ENCODE assay signal across 10 cellular contexts in the genomic region with DNA sequence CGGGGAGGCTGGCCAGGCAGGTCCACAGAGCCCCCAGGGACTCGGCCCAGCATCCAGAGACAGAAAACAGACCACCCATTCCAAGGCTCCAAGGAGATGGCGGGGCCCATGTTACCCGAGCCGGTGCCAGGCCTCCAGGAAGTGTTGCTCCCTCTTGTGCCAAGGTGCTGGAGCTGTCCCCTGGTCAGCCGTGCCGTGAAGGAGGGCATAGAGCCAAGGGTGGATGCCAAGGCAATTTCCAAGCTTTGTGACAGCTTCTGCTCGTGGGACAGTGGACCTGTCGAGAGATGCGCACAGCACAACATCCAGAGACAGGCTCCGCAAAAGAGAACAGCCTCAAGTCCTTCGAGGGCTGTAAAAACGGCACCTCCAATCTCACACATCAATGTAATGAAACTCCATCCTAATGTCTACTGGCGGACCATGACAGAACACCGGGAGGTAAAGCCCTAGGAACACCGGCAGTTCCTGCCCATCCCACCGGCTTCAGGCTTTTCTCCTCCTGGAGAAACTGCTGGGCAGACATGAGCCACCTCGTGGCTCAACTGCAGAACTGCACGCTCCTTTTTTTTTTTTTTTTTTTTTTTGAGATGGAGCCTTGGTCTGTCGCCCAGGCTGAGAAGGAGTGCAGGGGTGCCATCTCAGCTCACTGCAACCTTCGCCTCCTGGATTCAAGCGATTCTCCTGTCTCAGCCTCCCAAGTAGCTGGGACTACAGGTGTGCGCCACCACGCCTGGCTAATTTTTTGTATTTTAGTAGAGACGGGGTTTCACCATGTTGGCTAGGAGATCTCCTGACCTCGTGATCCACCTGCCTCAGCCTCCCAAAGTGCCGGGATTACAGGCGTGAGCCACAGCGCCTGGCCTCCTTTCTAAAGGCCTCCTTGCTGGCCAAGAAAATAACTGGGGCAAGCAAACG. TPM values are rescaled to one million over a fixed set of nuclear protein-coding genes. Genes with fewer than 3 reads are reported as not detected.
DNase-seq lines count a peak whose midpoint lies in the region; ATAC-seq lines count a peak whose summit lies in the region.
"Had no signal": no experiment of that assay in that cellular context is flagged by ENCODE, and none has a peak within 500 bp of the region (broad histone marks: within the 10 kb centered on the region; RNA-seq: fewer than 3 reads in every experiment).

No MANE protein-coding gene starts in this region.

- no peak overlapping the region for H3K4me3 ChIP-seq in CD4-positive, CD25-positive, alpha-beta regulatory T cell (ENCODE audit: low read depth, low read length)
- H3K4me3 ChIP-seq in right cardiac atrium (ENCODE audit: low read length), result no peak overlapping the region
- H3K4me3 ChIP-seq in skeletal muscle satellite cell (ENCODE audit: low read length), result no peak overlapping the region

- no peaks in the 10 kb centered on the region for H3K9me3 ChIP-seq in CD4-positive, CD25-positive, alpha-beta regulatory T cell (ENCODE audit: control insufficient read depth in 2 of 2, low read length in 2 of 2)
- H3K9me3 ChIP-seq in right cardiac atrium (ENCODE audit: control insufficient read depth, low read length) (no peaks in the 10 kb centered on the region), skeletal muscle satellite cell (replicated peaks; ENCODE audit: low read length) (no peaks in the 10 kb centered on the region)

- H3K9ac ChIP-seq in skeletal muscle satellite cell (ENCODE audit: low read depth, low read length), result no peak overlapping the region

- no peak overlapping the region for H3K27ac ChIP-seq in CD4-positive, CD25-positive, alpha-beta regulatory T cell (ENCODE audit: insufficient read depth, low read length, poor library complexity, severe bottlenecking)
- peak overlapping the region; percentile 29 for H3K27ac ChIP-seq in angular gyrus (ENCODE audit: low read depth, low read length)
- H3K27ac ChIP-seq in right cardiac atrium (ENCODE audit: low read length), result no peak overlapping the region

- peak overlapping the region; percentile 10 for H3K4me2 ChIP-seq in skeletal muscle satellite cell (ENCODE audit: low read length)

- peaks cover 2 to 29% (median 15%) of the 10 kb centered on the region in 4 donors for H3K4me1 Mint-ChIP-seq in CD4-positive, CD25-positive, alpha-beta regulatory T cell

- H3K9me3 Mint-ChIP-seq in CD4-positive, CD25-positive, alpha-beta regulatory T cell, result no peaks in the 10 kb centered on the region
- H3K9me3 Mint-ChIP-seq: T-helper 1 cell treated with Interleukin-12 subunit alpha and Interleukin-12 subunit beta and Interleukin-4 antibody, amounts not matched to agents 30 μg/mL and 1 μg/mL, for 36 hours had no signal

- H3K36me3 ChIP-seq in CD4-positive, CD25-positive, alpha-beta regulatory T cell (ENCODE audit: control insufficient read depth, insufficient read depth, low read length), result peaks cover 8% of the 10 kb centered on the region
- peaks cover 9% of the 10 kb centered on the region for H3K36me3 ChIP-seq in skeletal muscle satellite cell (ENCODE audit: insufficient read depth, low read length)

- no peaks in the 10 kb centered on the region for H3K27me3 Mint-ChIP-seq in CD4-positive, CD25-positive, alpha-beta regulatory T cell

- intact Hi-C loops in right cardiac atrium (cut with DNase I), result loop anchor here in 3 of 4 donors (5.0 to 10.0 kb wide), 2 partner anchors 61 to 63 kb away; no protein-coding TSS in a partner anchor

- 50% methylated on average over 30 of the region's 30 CpGs for WGBS in right cardiac atrium

- no peaks in the 10 kb centered on the region for H3K27me3 ChIP-seq in CD4-positive, CD25-positive, alpha-beta regulatory T cell (ENCODE audit: control insufficient read depth, insufficient read depth, low read length)
- H3K27me3 ChIP-seq in right cardiac atrium (ENCODE audit: control insufficient read depth, insufficient read depth) (no peaks in the 10 kb centered on the region), skeletal muscle satellite cell (ENCODE audit: control insufficient read depth, insufficient read depth, low read length) (no peaks in the 10 kb centered on the region)

- peaks cover 25% of the 10 kb centered on the region for H3K36me3 Mint-ChIP-seq in CD4-positive, CD25-positive, alpha-beta regulatory T cell

- ATAC-seq in CD4-positive, CD25-positive, alpha-beta regulatory T cell (ENCODE audit: low read depth in 2 of 2), result peak; percentile 34 to 54
- ATAC-seq in right cardiac atrium (peak; percentile 19 to 41), GM21367 (IDR thresholded peaks at IDR 0.05; ENCODE audit: unreplicated experiment) (no peak), GM18502 (IDR thresholded peaks at IDR 0.05; ENCODE audit: poor library complexity, unreplicated experiment) (no peak)

- H3K4me3 Mint-ChIP-seq in CD4-positive, CD25-positive, alpha-beta regulatory T cell, result no peak overlapping the region
- H3K4me3 Mint-ChIP-seq: T-helper 1 cell treated with Interleukin-12 subunit alpha and Interleukin-12 subunit beta and Interleukin-4 antibody, amounts not matched to agents 30 μg/mL and 1 μg/mL, for 36 hours had no signal

- peak in 2 of 3 donors; percentile 44 to 62 for DNase-seq in CD4-positive, CD25-positive, alpha-beta regulatory T cell
- DNase-seq in GM19238 (ENCODE audit: insufficient read length, low spot score), result peak; percentile 66
- DNase-seq in NCI-H226, result peak; percentile 3
- DNase-seq in right cardiac atrium, result peak in 2 of 3 donors; percentile 61 to 62

- H3K27ac Mint-ChIP-seq in CD4-positive, CD25-positive, alpha-beta regulatory T cell, result peak overlapping the region in 1 of 3 donors; percentile 38
- H3K27ac Mint-ChIP-seq: T-helper 1 cell treated with Interleukin-12 subunit alpha and Interleukin-12 subunit beta and Interleukin-4 antibody, amounts not matched to agents 30 μg/mL and 1 μg/mL, for 36 hours had no signal

- H3K4me1 ChIP-seq in CD4-positive, CD25-positive, alpha-beta regulatory T cell (ENCODE audit: control insufficient read depth, insufficient read depth, low read length, poor library complexity, severe bottlenecking), result peaks cover 5% of the 10 kb centered on the region
- H3K4me1 ChIP-seq in right cardiac atrium (ENCODE audit: control insufficient read depth, insufficient read depth, low read length), result no peaks in the 10 kb centered on the region
- peaks cover 3% of the 10 kb centered on the region for H3K4me1 ChIP-seq in skeletal muscle satellite cell (ENCODE audit: control insufficient read depth, insufficient read depth, low read length)

RNA-seq across cellular contexts. Expression of a gene that starts 30.9 kb away (rescaled TPM):
- total RNA-seq in CD4-positive, CD25-positive, alpha-beta regulatory T cell, result 1.4 TPM
- polyA plus RNA-seq in CD4-positive, CD25-positive, alpha-beta regulatory T cell, result not detected
- total RNA-seq in right cardiac atrium, result not detected
- not detected for polyA plus RNA-seq in right cardiac atrium
- not detected in 2 replicates for total RNA-seq in skeletal muscle satellite cell (2012; rRNA removed)
- total RNA-seq: skeletal muscle tissue had no signal

RNA-seq across cellular contexts. Expression of a gene that starts 44.0 kb away (rescaled TPM):
- not detected for total RNA-seq in CD4-positive, CD25-positive, alpha-beta regulatory T cell
- polyA plus RNA-seq in CD4-positive, CD25-positive, alpha-beta regulatory T cell, result under 1 TPM in 3 of 4 donors, not detected in 1; 0.50 to 0.83 (median 0.61) TPM
- under 1 TPM in 1 of 4 donors, not detected in 3; 0.50 TPM for total RNA-seq in right cardiac atrium
- polyA plus RNA-seq in right cardiac atrium, result not detected
- total RNA-seq in skeletal muscle satellite cell (2012; rRNA removed), result not detected in 2 replicates
- total RNA-seq: skeletal muscle tissue had no signal

RNA-seq across cellular contexts. Expression of a gene that starts 44.2 kb away (rescaled TPM):
- total RNA-seq in CD4-positive, CD25-positive, alpha-beta regulatory T cell, result 35.0 TPM
- polyA plus RNA-seq in CD4-positive, CD25-positive, alpha-beta regulatory T cell, result 10 to 100 TPM; 17.4 to 31.1 (median 25.8) TPM
- 10 to 100 TPM; 16.5 to 21.0 (median 18.8) TPM for total RNA-seq in right cardiac atrium
- 16.8 TPM for polyA plus RNA-seq in right cardiac atrium
- 10.6 and 12.0 TPM in 2 replicates for total RNA-seq in skeletal muscle satellite cell (2012; rRNA removed)

RNA-seq across cellular contexts. Expression of a gene that starts 44.2 kb away (rescaled TPM):
- total RNA-seq in CD4-positive, CD25-positive, alpha-beta regulatory T cell, result 9.3 TPM
- polyA plus RNA-seq in CD4-positive, CD25-positive, alpha-beta regulatory T cell, result 1 to 10 TPM; 5.3 to 7.7 (median 6.8) TPM
- 1 to 10 TPM; 4.3 to 5.2 (median 4.4) TPM for total RNA-seq in right cardiac atrium
- 3.6 TPM for polyA plus RNA-seq in right cardiac atrium
- total RNA-seq in skeletal muscle satellite cell (2012; rRNA removed), result 2.2 and 2.3 TPM in 2 replicates

RNA-seq across cellular contexts. Expression of a gene that starts 57.9 kb away (rescaled TPM):
- total RNA-seq in CD4-positive, CD25-positive, alpha-beta regulatory T cell, result 24.2 TPM
- polyA plus RNA-seq in CD4-positive, CD25-positive, alpha-beta regulatory T cell, result 1 to 10 TPM; 1.0 to 2.3 (median 1.1) TPM
- total RNA-seq in right cardiac atrium, result 10 to 100 TPM; 14.1 to 26.9 (median 23.0) TPM
- 16.8 TPM for polyA plus RNA-seq in right cardiac atrium
- 2.4 and 4.1 TPM in 2 replicates for total RNA-seq in skeletal muscle satellite cell (2012; rRNA removed)

Comparison
In these comparisons a context has a peak if more than half of its experiments do, and no peak if none do; other contexts are left out.
1. ATAC-seq: peak in CD4-positive, CD25-positive, alpha-beta regulatory T cell (2 of 2) and right cardiac atrium (2 of 2); none in GM21367 (single experiment) and GM18502 (single experiment).
2. DNase-seq: peak in every context shown above with its lines; median percentile 66 in GM19238; 62 in right cardiac atrium; 53 in CD4-positive, CD25-positive, alpha-beta regulatory T cell; 3 in NCI-H226.